In genomic region chr4:10117424-10118354, GRCh38 we compare ENCODE assay signal across 8 cellular contexts. TPM values are rescaled to one million over a fixed set of nuclear protein-coding genes. Genes with fewer than 3 reads are reported as not detected.
DNase-seq lines count a peak whose midpoint lies in the region; ATAC-seq lines count a peak whose summit lies in the region.

No MANE protein-coding gene starts in this region.

- H3K9me3 ChIP-seq in KOPT-K1 (ENCODE audit: insufficient read depth, low read length, poor library complexity, severe bottlenecking), result no peaks in the 10 kb centered on the region

- H3K9me3 Mint-ChIP-seq in activated T-helper 17 cell treated with anti-CD3 and anti-CD28 coated beads, Interleukin-2, amount 50 U/mL, for 72 hours, result no peaks in the 10 kb centered on the region

- peak; percentile 25 for ATAC-seq in GM18868 (IDR thresholded peaks at IDR 0.05; ENCODE audit: unreplicated experiment)
- no peak for ATAC-seq in activated T-helper 17 cell treated with anti-CD3 and anti-CD28 coated beads, Interleukin-2, amount 50 U/mL, for 72 hours (replicated peaks)
- ATAC-seq in HG03097 (IDR thresholded peaks at IDR 0.05; ENCODE audit: low FRiP score, unreplicated experiment), result no peak

- H3K36me3 ChIP-seq in KOPT-K1 (ENCODE audit: insufficient read depth, low read length), result peaks cover 31% of the 10 kb centered on the region

- H3K27me3 Mint-ChIP-seq in activated T-helper 17 cell treated with anti-CD3 and anti-CD28 coated beads, Interleukin-2, amount 50 U/mL, for 72 hours, result no peaks in the 10 kb centered on the region

- H3K36me3 Mint-ChIP-seq in activated T-helper 17 cell treated with anti-CD3 and anti-CD28 coated beads, Interleukin-2, amount 50 U/mL, for 72 hours (ENCODE audit: low read depth), result peaks cover 51% of the 10 kb centered on the region

- peaks cover 36% of the 10 kb centered on the region for H3K4me1 Mint-ChIP-seq in activated T-helper 17 cell treated with anti-CD3 and anti-CD28 coated beads, Interleukin-2, amount 50 U/mL, for 72 hours

- DNase-seq in germinal center (ENCODE audit: low spot score) (peak; percentile 40), renal cortical epithelial cell (ENCODE audit: low read depth) (peak; percentile 58), GM03348 (ENCODE audit: low spot score) (no peak), cortex of kidney (lab: John Stamatoyannopoulos, UW) (no peak)

- peak overlapping the region; percentile 100 for H3K27ac Mint-ChIP-seq in activated T-helper 17 cell treated with anti-CD3 and anti-CD28 coated beads, Interleukin-2, amount 50 U/mL, for 72 hours

- H3K27ac ChIP-seq in KOPT-K1 (ENCODE audit: low read depth, low read length, poor library complexity, severe bottlenecking), result peak overlapping the region; percentile 90

- peak overlapping the region; percentile 98 for H3K4me3 Mint-ChIP-seq in activated T-helper 17 cell treated with anti-CD3 and anti-CD28 coated beads, Interleukin-2, amount 50 U/mL, for 72 hours

RNA-seq across cellular contexts. Expression of gene WDR1, which starts 1.1 kb away (rescaled TPM):
- 100 to 1,000 TPM; 401 to 630 TPM for total RNA-seq in activated T-helper 17 cell treated with anti-CD3 and anti-CD28 coated beads, Interleukin-2, amount 50 U/mL, for 72 hours
- 367 and 387 TPM in 2 replicates for total RNA-seq in renal cortical epithelial cell

Comparison
In these comparisons a context has a peak if more than half of its experiments do, and no peak if none do; other contexts are left out.
1. DNase-seq: peak in germinal center (single experiment) and renal cortical epithelial cell (single experiment); none in GM03348 (single experiment) and cortex of kidney (single experiment).